24 cellular contexts compared by ENCODE assay signal in the genomic region with DNA sequence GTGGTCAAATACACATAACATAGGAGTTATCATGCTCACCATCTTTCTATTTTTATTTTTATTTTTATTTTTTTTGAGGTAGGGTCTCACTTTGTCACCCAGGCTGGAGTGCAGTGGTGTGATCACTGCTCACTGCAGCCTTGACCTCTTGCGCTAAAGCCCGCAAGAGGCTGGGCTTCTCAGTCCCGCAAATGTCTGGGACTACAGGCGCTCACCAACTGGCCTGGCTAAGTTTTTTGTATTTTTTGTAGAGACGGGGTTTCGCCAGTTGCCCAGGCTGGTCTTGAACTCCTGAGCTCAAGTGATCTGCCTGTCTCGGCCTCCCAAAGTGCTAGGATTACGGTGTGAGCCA. TPM values are rescaled to one million over a fixed set of nuclear protein-coding genes. Genes with fewer than 3 reads are reported as not detected.
DNase-seq lines count a peak whose midpoint lies in the region; ATAC-seq and TF ChIP-seq lines count a peak whose summit lies in the region.
"Had no signal": no experiment of that assay in that cellular context is flagged by ENCODE, and none has a peak within 500 bp of the region (broad histone marks: within the 10 kb centered on the region; RNA-seq: fewer than 3 reads in every experiment).

No MANE protein-coding gene starts in this region.

- TF ChIP-seq RAD21 in SK-N-SH (IDR thresholded peaks at IDR 0.05; ENCODE audit: low read length): no peak

- no peaks in the 10 kb centered on the region for H3K36me3 Mint-ChIP-seq in chondrocyte (ENCODE audit: low read depth)

- no peak for ATAC-seq in SK-N-SH treated with all-trans-retinoic acid at 6 μM for 48 hours

- H3K36me3 ChIP-seq in SK-N-SH (replicated peaks in 1 of 2; ENCODE audit: control insufficient read depth in 1 of 2, insufficient read depth in 2 of 2, low read length in 1 of 2): no peaks in the 10 kb centered on the region
- peaks cover 19% of the 10 kb centered on the region for H3K36me3 ChIP-seq in OCI-LY7 (ENCODE audit: insufficient read depth, low read length)
- H3K36me3 ChIP-seq: gastrocnemius medialis, HAP-1, Peyer's patch, SJCRH30 had no signal

- no peaks in the 10 kb centered on the region for H3K9me3 Mint-ChIP-seq in chondrocyte (ENCODE audit: low read depth)
- H3K9me3 Mint-ChIP-seq: nephron progenitor cell had no signal

- H3K9me3 ChIP-seq in SK-N-SH (no peaks in the 10 kb centered on the region), OCI-LY7 (ENCODE audit: low read length) (peaks cover 13% of the 10 kb centered on the region; the same call in 1 of the 2 replicates)
- H3K9me3 ChIP-seq: Caco-2, gastrocnemius medialis, HAP-1, mucosa of descending colon, Peyer's patch, SJCRH30 had no signal

- H3K9me2 ChIP-seq in SK-N-SH (no peaks in the 10 kb centered on the region), OCI-LY7 (ENCODE audit: insufficient read depth, low read length) (no peaks in the 10 kb centered on the region)

- intact Hi-C loops in OCI-LY7 (cut with micrococcal nuclease; ENCODE audit: unreplicated experiment): loop anchor here (1.0 to 10.0 kb wide), 2 partner anchors 22 to 352 kb away; no protein-coding TSS in a partner anchor

- H3K4me1 Mint-ChIP-seq in chondrocyte (ENCODE audit: low read depth): peaks cover 2% of the 10 kb centered on the region

- CTCF ChIA-PET in SK-N-SH (lab: Yijun Ruan, JAX): interaction anchor here (0.8 to 8.0 kb wide), 32 partner anchors 8 to 727 kb away, joined by 3 to 88 read pairs (median 4); a partner anchor contains a TSS
- CTCF ChIA-PET in OCI-LY7 (lab: Charles Lee; ENCODE audit: unreplicated experiment): interaction anchor here (0.6 to 6.7 kb wide), 6 partner anchors 15 to 36 kb away, joined by 3 to 145 read pairs (median 5); a partner anchor contains a TSS

- no peak for TF ChIP-seq EP300 in SK-N-SH (IDR thresholded peaks at IDR 0.05; ENCODE audit: borderline replicate concordance in 1 of 2, low read depth in 1 of 2, low read length in 1 of 2)

- no peaks in the 10 kb centered on the region for H3F3A ChIP-seq in SK-N-SH (replicated peaks; ENCODE audit: insufficient read depth)

- POLR2A ChIA-PET in SK-N-SH (lab: Yijun Ruan, JAX): no interaction called here
- POLR2A ChIA-PET in OCI-LY7 (lab: Charles Lee): interaction anchor here (0.7 to 8.9 kb wide), 10 partner anchors 11 to 245 kb away, joined by 3 to 348 read pairs (median 10); a partner anchor contains a TSS

- no peak overlapping the region for H3K27ac ChIP-seq in SK-N-SH (ENCODE audit: low read depth in 2 of 2, low read length in 1 of 2)
- peak overlapping the region; percentile 90 for H3K27ac ChIP-seq in OCI-LY7 (ENCODE audit: low read depth, low read length, poor library complexity, severe bottlenecking)
- H3K27ac ChIP-seq: gastrocnemius medialis, hepatocyte, parathyroid adenoma, SJCRH30 had no signal

- H3K27me3 ChIP-seq in SK-N-SH (ENCODE audit: insufficient read depth): peaks cover 5% of the 10 kb centered on the region; the same call in 1 of the 2 replicates
- H3K27me3 ChIP-seq: gastrocnemius medialis, hepatocyte, Peyer's patch, SJCRH30 had no signal

- BruUV-seq in OCI-LY7 (replicated peaks; lab: Mats Ljungman, UMichigan): no TSS peak

- H3K4me2 ChIP-seq in SK-N-SH (no peak overlapping the region), OCI-LY7 (ENCODE audit: low read length) (no peak overlapping the region)
- H3K4me2 ChIP-seq: hepatocyte had no signal

- no peaks in the 10 kb centered on the region for H3K79me2 ChIP-seq in SK-N-SH (ENCODE audit: insufficient read depth)
- H3K79me2 ChIP-seq in OCI-LY7 (ENCODE audit: insufficient read depth, low read depth, low read length): peaks cover 47% of the 10 kb centered on the region
- H3K79me2 ChIP-seq: hepatocyte, parathyroid adenoma had no signal

- H3K4me3 ChIP-seq in SK-N-SH (ENCODE audit: low read depth in 2 of 2, low read length in 1 of 2) (peak overlapping the region in 1 of 2 experiments; percentile 26; a peak in 1 of 4 replicates), OCI-LY7 (ENCODE audit: low read depth, low read length, poor library complexity, severe bottlenecking) (no peak overlapping the region)
- H3K4me3 ChIP-seq: gastrocnemius medialis, HAP-1, hepatocyte, lung, mucosa of descending colon, SJCRH30 had no signal

- H4K20me1 ChIP-seq in SK-N-SH (ENCODE audit: insufficient read depth) (no peaks in the 10 kb centered on the region), OCI-LY7 (ENCODE audit: insufficient read depth, low read length) (no peaks in the 10 kb centered on the region)

- 0 out of 2 replicates have a peak overlapping the region, but pooled peaks have one; percentile 24 for H2AFZ ChIP-seq in SK-N-SH (ENCODE audit: low read depth)
- no peak overlapping the region for H2AFZ ChIP-seq in OCI-LY7 (ENCODE audit: low read length)
- H2AFZ ChIP-seq: hepatocyte, parathyroid adenoma had no signal

- TF ChIP-seq CTCF in SK-N-SH (IDR thresholded peaks at IDR 0.05): 0 out of 2 replicates have a peak, but pooled peaks have one; percentile 10
- TF ChIP-seq CTCF in OCI-LY7 (conservative IDR thresholded peaks at IDR 0.05; ENCODE audit: low read length): peak; percentile 29; the same call in 1 of the 2 replicates
- TF ChIP-seq CTCF in chondrocyte (IDR thresholded peaks at IDR 0.05): peak; percentile 48

- H3K4me1 ChIP-seq in SK-N-SH (ENCODE audit: control insufficient read depth in 1 of 2, insufficient read depth in 2 of 2, low read depth in 1 of 2, low read length in 1 of 2) (no peaks in the 10 kb centered on the region), OCI-LY7 (ENCODE audit: insufficient read depth, low read length, poor library complexity, severe bottlenecking) (peaks cover 37% of the 10 kb centered on the region)
- H3K4me1 ChIP-seq: gastrocnemius medialis, HAP-1, parathyroid adenoma, Peyer's patch, SJCRH30 had no signal

- WGBS in SK-N-SH (ENCODE audit: low lambda C conversion rate): 76% methylated on average over 8 of the region's 8 CpGs

- no peak overlapping the region for H3K4me3 Mint-ChIP-seq in chondrocyte (ENCODE audit: unreplicated experiment)
- H3K4me3 Mint-ChIP-seq: nephron progenitor cell had no signal

- DNase-seq in SK-N-SH (no peak), OCI-LY7 (ENCODE audit: low spot score) (no peak), chondrocyte (ENCODE audit: low spot score) (no peak), SW480 (ENCODE audit: low spot score) (no peak), NAMALWA (ENCODE audit: low spot score) (no peak), NCI-H2107 treated with DMSO at 0.1 percent for 48 hours (lab: John Stamatoyannopoulos, UW; ENCODE audit: unreplicated experiment) (no peak)
- no peak for DNase-seq in stimulated activated CD4-positive, alpha-beta T cell treated with anti-CD3 and anti-CD28 coated beads, Interleukin-2, amount 100 ng/mL, for 48 hours
- DNase-seq: 8988T, gastrocnemius medialis, NCI-H1436 treated with DMSO at 0.1 percent for 48 hours had no signal

- no peaks in the 10 kb centered on the region for H3K27me3 Mint-ChIP-seq in chondrocyte (ENCODE audit: low read depth)

- no peak overlapping the region for H3K9ac ChIP-seq in SK-N-SH
- H3K9ac ChIP-seq: parathyroid adenoma had no signal

- H3K27ac Mint-ChIP-seq in chondrocyte (ENCODE audit: unreplicated experiment): no peak overlapping the region
- H3K27ac Mint-ChIP-seq: nephron progenitor cell had no signal

TF ChIP-seq in SK-N-SH, 30 proteins besides CTCF, POLR2A, EP300 and RAD21 (continues in another document):
- TF ChIP-seq YY1 (IDR thresholded peaks at IDR 0.05; ENCODE audit: low read depth) (no peak), FOXM1 (IDR thresholded peaks at IDR 0.05; ENCODE audit: low read depth) (no peak), FOSL2 (IDR thresholded peaks at IDR 0.05; ENCODE audit: borderline replicate concordance, low read depth) (no peak), JUND (IDR thresholded peaks at IDR 0.05) (no peak), GABPA (IDR thresholded peaks at IDR 0.05; ENCODE audit: low read depth) (no peak), EZH2phosphoT487 (IDR thresholded peaks at IDR 0.05; ENCODE audit: borderline replicate concordance, low read depth) (no peak), TCF12 (IDR thresholded peaks at IDR 0.05) (no peak)

TF ChIP-seq in SK-N-SH treated with all-trans-retinoic acid at 6 μM for 48 hours, 23 proteins besides CTCF, POLR2A, EP300 and RAD21 (continues in another document):
- TF ChIP-seq ARNTL (CRISPR knock-in tag; IDR thresholded peaks at IDR 0.05; ENCODE audit: borderline replicate concordance, low read depth): no peak
- no peak for TF ChIP-seq TOX (CRISPR knock-in tag; IDR thresholded peaks at IDR 0.05; ENCODE audit: borderline replicate concordance)
- no peak for TF ChIP-seq GLIS3 (CRISPR knock-in tag; IDR thresholded peaks at IDR 0.05)
- no peak for TF ChIP-seq ZFP3 (CRISPR knock-in tag; IDR thresholded peaks at IDR 0.05)
- TF ChIP-seq CSDC2 (CRISPR knock-in tag; IDR thresholded peaks at IDR 0.05): no peak
- no peak for TF ChIP-seq ZC3H10 (CRISPR knock-in tag; IDR thresholded peaks at IDR 0.05)
- TF ChIP-seq ZNF565 (CRISPR knock-in tag; conservative IDR thresholded peaks at IDR 0.05; ENCODE audit: low read depth): no peak
- TF ChIP-seq, protein P1, sequence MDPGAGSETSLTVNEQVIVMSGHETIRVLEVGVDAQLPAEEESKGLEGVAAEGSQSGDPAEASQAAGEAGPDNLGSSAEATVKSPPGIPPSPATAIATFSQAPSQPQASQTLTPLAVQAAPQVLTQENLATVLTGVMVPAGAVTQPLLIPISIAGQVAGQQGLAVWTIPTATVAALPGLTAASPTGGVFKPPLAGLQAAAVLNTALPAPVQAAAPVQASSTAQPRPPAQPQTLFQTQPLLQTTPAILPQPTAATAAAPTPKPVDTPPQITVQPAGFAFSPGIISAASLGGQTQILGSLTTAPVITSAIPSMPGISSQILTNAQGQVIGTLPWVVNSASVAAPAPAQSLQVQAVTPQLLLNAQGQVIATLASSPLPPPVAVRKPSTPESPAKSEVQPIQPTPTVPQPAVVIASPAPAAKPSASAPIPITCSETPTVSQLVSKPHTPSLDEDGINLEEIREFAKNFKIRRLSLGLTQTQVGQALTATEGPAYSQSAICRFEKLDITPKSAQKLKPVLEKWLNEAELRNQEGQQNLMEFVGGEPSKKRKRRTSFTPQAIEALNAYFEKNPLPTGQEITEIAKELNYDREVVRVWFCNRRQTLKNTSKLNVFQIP (CRISPR knock-in tag; IDR thresholded peaks at IDR 0.05; ENCODE audit: borderline replicate concordance, low read depth): no peak
- TF ChIP-seq RARB (CRISPR knock-in tag; IDR thresholded peaks at IDR 0.05): no peak

RNA-seq across cellular contexts. Expression of a gene that starts 0.3 kb away (rescaled TPM):
- polyA plus RNA-seq in SK-N-SH (2012; rRNA removed): not detected in 2 replicates
- polyA plus RNA-seq in SK-N-SH (2012; cell fraction: cytosol; rRNA removed): not detected in 2 replicates
- not detected in 2 replicates for polyA plus RNA-seq in SK-N-SH (2012; cell fraction: nucleus; rRNA removed)
- total RNA-seq in OCI-LY7 (2014; rRNA removed; shearing (Covaris generic)): 34.5 and 39.8 TPM in 2 replicates
- total RNA-seq in OCI-LY7 (2022) (19.5 and 27.4 TPM in 2 replicates), chondrocyte (not detected in 3 replicates)
- total RNA-seq: activated CD8-positive, alpha-beta memory T cell treated with anti-CD3 and anti-CD28 coated beads for 36 hours; astrocyte; Caco-2; dermis microvascular lymphatic vessel endothelial cell; gastrocnemius medialis; hepatocyte; SJCRH30 had no signal
- polyA plus RNA-seq: hepatocyte, right cardiac atrium had no signal

RNA-seq across cellular contexts. Expression of a gene that starts 21.5 kb away (rescaled TPM):
- 0.03 TPM in 1 of 2 replicates, not detected in the other for polyA plus RNA-seq in SK-N-SH (2012; rRNA removed)
- polyA plus RNA-seq in SK-N-SH (2012; cell fraction: cytosol; rRNA removed): 0.03 TPM in 1 of 2 replicates, not detected in the other
- 0.04 TPM in 1 of 2 replicates, not detected in the other for polyA plus RNA-seq in SK-N-SH (2012; cell fraction: nucleus; rRNA removed)
- total RNA-seq in OCI-LY7 (2014; rRNA removed; shearing (Covaris generic)): 3.3 and 3.8 TPM in 2 replicates
- total RNA-seq in OCI-LY7 (2022) (6.0 and 7.4 TPM in 2 replicates), chondrocyte (0.15 to 1.1 TPM (median 0.38 TPM) in 3 replicates)
- total RNA-seq: Caco-2 had no signal

Comparison
In these comparisons a context has a peak if more than half of its experiments do, and no peak if none do; other contexts are left out.
1. RNA of a gene that starts 0.3 kb away (total RNA-seq): 19.5 to 39.8 TPM in OCI-LY7; not detected in chondrocyte; every median in the first group is over 10 times any median in the second.
2. Peak in every context shown above with its lines, with median percentiles within 50 percentile points of each other: CTCF ChIP-seq.